13 cellular contexts compared by ENCODE assay signal in genomic region chr1:157152510-157152909, GRCh38. TPM values are rescaled to one million over a fixed set of nuclear protein-coding genes. Genes with fewer than 3 reads are reported as not detected.
DNase-seq lines count a peak whose midpoint lies in the region; TF ChIP-seq lines count a peak whose summit lies in the region.
"Had no signal": no experiment of that assay in that cellular context is flagged by ENCODE, and none has a peak within 500 bp of the region (broad histone marks: within the 10 kb centered on the region; RNA-seq: fewer than 3 reads in every experiment).

No MANE protein-coding gene starts in this region.

- no peak for DNase-seq in T-helper 1 cell
- no peak for DNase-seq in activated T-helper 2 cell treated with anti-CD3 and anti-CD28 coated beads, Interferon-gamma antibody, Interleukin-2, Interleukin-4, amounts not matched to agents 10 μg/mL and 5 μg/mL and 100 μg/mL, durations not matched to agents 14 hours and 24 hours and 36 hours (ENCODE audit: low spot score)
- peak; percentile 34 for DNase-seq in islet precursor cell
- no peak for DNase-seq in type B pancreatic cell (ENCODE audit: extremely low spot score, unreplicated experiment)
- no peak for DNase-seq in SHP77 (lab: John Stamatoyannopoulos, UW)
- DNase-seq in mucosa of gallbladder (ENCODE audit: low spot score), result no peak
- DNase-seq: AML-193; Caco-2; CD4-positive, alpha-beta T cell; GM23248; H7 had no signal

- intact Hi-C loops in activated T-helper 2 cell treated with anti-CD3 and anti-CD28 coated beads, Interferon-gamma antibody, Interleukin-2, Interleukin-4, amounts not matched to agents 10 μg/mL and 5 μg/mL and 100 μg/mL, durations not matched to agents 14 hours and 24 hours and 36 hours (cut with micrococcal nuclease), result no loop called here

- H3K4me3 Mint-ChIP-seq in T-helper 1 cell treated with Interleukin-12 subunit alpha and Interleukin-12 subunit beta and Interleukin-4 antibody, amounts not matched to agents 30 μg/mL and 1 μg/mL, for 36 hours, result no peak overlapping the region
- no peak overlapping the region for H3K4me3 Mint-ChIP-seq in activated T-helper 2 cell treated with anti-CD3 and anti-CD28 coated beads, Interferon-gamma antibody, Interleukin-2, Interleukin-4, amounts not matched to agents 10 μg/mL and 5 μg/mL and 100 μg/mL, durations not matched to agents 14 hours and 24 hours and 36 hours (ENCODE audit: low read depth)
- H3K4me3 Mint-ChIP-seq in type B pancreatic cell, result no peak overlapping the region
- H3K4me3 Mint-ChIP-seq: CD4-positive, alpha-beta T cell had no signal

- peak overlapping the region; percentile 18 for H3K27ac Mint-ChIP-seq in T-helper 1 cell treated with Interleukin-12 subunit alpha and Interleukin-12 subunit beta and Interleukin-4 antibody, amounts not matched to agents 30 μg/mL and 1 μg/mL, for 36 hours
- peak overlapping the region; percentile 12 for H3K27ac Mint-ChIP-seq in activated T-helper 2 cell treated with anti-CD3 and anti-CD28 coated beads, Interferon-gamma antibody, Interleukin-2, Interleukin-4, amounts not matched to agents 10 μg/mL and 5 μg/mL and 100 μg/mL, durations not matched to agents 14 hours and 24 hours and 36 hours
- peak overlapping the region; percentile 56 for H3K27ac Mint-ChIP-seq in type B pancreatic cell
- H3K27ac Mint-ChIP-seq: CD4-positive, alpha-beta T cell had no signal

- peaks cover 15% of the 10 kb centered on the region for H3K27me3 Mint-ChIP-seq in T-helper 1 cell treated with Interleukin-12 subunit alpha and Interleukin-12 subunit beta and Interleukin-4 antibody, amounts not matched to agents 30 μg/mL and 1 μg/mL, for 36 hours (ENCODE audit: low read depth)
- H3K27me3 Mint-ChIP-seq in activated T-helper 2 cell treated with anti-CD3 and anti-CD28 coated beads, Interferon-gamma antibody, Interleukin-2, Interleukin-4, amounts not matched to agents 10 μg/mL and 5 μg/mL and 100 μg/mL, durations not matched to agents 14 hours and 24 hours and 36 hours (ENCODE audit: low read depth), result peaks cover 9% of the 10 kb centered on the region
- H3K27me3 Mint-ChIP-seq in type B pancreatic cell, result no peaks in the 10 kb centered on the region

- H3K9me3 Mint-ChIP-seq in T-helper 1 cell treated with Interleukin-12 subunit alpha and Interleukin-12 subunit beta and Interleukin-4 antibody, amounts not matched to agents 30 μg/mL and 1 μg/mL, for 36 hours, result no peaks in the 10 kb centered on the region
- H3K9me3 Mint-ChIP-seq in activated T-helper 2 cell treated with anti-CD3 and anti-CD28 coated beads, Interferon-gamma antibody, Interleukin-2, Interleukin-4, amounts not matched to agents 10 μg/mL and 5 μg/mL and 100 μg/mL, durations not matched to agents 14 hours and 24 hours and 36 hours, result no peaks in the 10 kb centered on the region
- H3K9me3 Mint-ChIP-seq in type B pancreatic cell, result no peaks in the 10 kb centered on the region
- H3K9me3 Mint-ChIP-seq: CD4-positive, alpha-beta T cell had no signal

- peaks cover 30% of the 10 kb centered on the region for H3K4me1 Mint-ChIP-seq in T-helper 1 cell treated with Interleukin-12 subunit alpha and Interleukin-12 subunit beta and Interleukin-4 antibody, amounts not matched to agents 30 μg/mL and 1 μg/mL, for 36 hours (ENCODE audit: low read depth)
- H3K4me1 Mint-ChIP-seq in activated T-helper 2 cell treated with anti-CD3 and anti-CD28 coated beads, Interferon-gamma antibody, Interleukin-2, Interleukin-4, amounts not matched to agents 10 μg/mL and 5 μg/mL and 100 μg/mL, durations not matched to agents 14 hours and 24 hours and 36 hours (ENCODE audit: low read depth), result peaks cover 70% of the 10 kb centered on the region
- peaks cover 41% of the 10 kb centered on the region for H3K4me1 Mint-ChIP-seq in type B pancreatic cell (ENCODE audit: unreplicated experiment)

- no peaks in the 10 kb centered on the region for H3K36me3 Mint-ChIP-seq in T-helper 1 cell treated with Interleukin-12 subunit alpha and Interleukin-12 subunit beta and Interleukin-4 antibody, amounts not matched to agents 30 μg/mL and 1 μg/mL, for 36 hours (ENCODE audit: low read depth)
- peaks cover 5% of the 10 kb centered on the region for H3K36me3 Mint-ChIP-seq in activated T-helper 2 cell treated with anti-CD3 and anti-CD28 coated beads, Interferon-gamma antibody, Interleukin-2, Interleukin-4, amounts not matched to agents 10 μg/mL and 5 μg/mL and 100 μg/mL, durations not matched to agents 14 hours and 24 hours and 36 hours (ENCODE audit: low read depth)
- H3K36me3 Mint-ChIP-seq in type B pancreatic cell, result no peaks in the 10 kb centered on the region

- TF ChIP-seq CTCF in type B pancreatic cell (conservative IDR thresholded peaks at IDR 0.05), result no peak

RNA-seq across cellular contexts. Expression of gene ETV3, which starts 14.3 kb away (rescaled TPM):
- 240 TPM in 2 replicates for total RNA-seq in activated T-helper 2 cell treated with anti-CD3 and anti-CD28 coated beads, Interferon-gamma antibody, Interleukin-2, Interleukin-4, amounts not matched to agents 10 μg/mL and 5 μg/mL and 100 μg/mL, durations not matched to agents 14 hours and 24 hours and 36 hours
- total RNA-seq in type B pancreatic cell (ENCODE audit: low replicate concordance) (41.0 and 90.4 TPM in 2 replicates), mucosa of gallbladder (27.0 TPM)

RNA-seq across cellular contexts. Expression of gene ETV3L, which starts 52.9 kb away (rescaled TPM):
- not detected in 2 replicates for total RNA-seq in activated T-helper 2 cell treated with anti-CD3 and anti-CD28 coated beads, Interferon-gamma antibody, Interleukin-2, Interleukin-4, amounts not matched to agents 10 μg/mL and 5 μg/mL and 100 μg/mL, durations not matched to agents 14 hours and 24 hours and 36 hours
- total RNA-seq in type B pancreatic cell (ENCODE audit: low replicate concordance) (not detected in 2 replicates), mucosa of gallbladder (not detected)
- total RNA-seq: Caco-2; CD4-positive, alpha-beta T cell; GM23248; HepG2 had no signal
